17 cellular contexts compared by ENCODE assay signal in genomic region chr7:2468227-2468626, GRCh38. TPM values are rescaled to one million over a fixed set of nuclear protein-coding genes. Genes with fewer than 3 reads are reported as not detected.
DNase-seq lines count a peak whose midpoint lies in the region; ATAC-seq, FAIRE-seq and TF ChIP-seq lines count a peak whose summit lies in the region.
"Had no signal": no experiment of that assay in that cellular context is flagged by ENCODE, and none has a peak within 500 bp of the region (broad histone marks: within the 10 kb centered on the region; RNA-seq: fewer than 3 reads in every experiment).

No MANE protein-coding gene starts in this region.

- H3K9me3 Mint-ChIP-seq in natural killer cell treated with Interleukin-12 subunit alpha and Interleukin-12 subunit beta and Interleukin-15 and Interleukin-18, amount 100 ng/mL, for 72 hours: no peaks in the 10 kb centered on the region
- no peaks in the 10 kb centered on the region for H3K9me3 Mint-ChIP-seq in natural killer cell
- no peaks in the 10 kb centered on the region for H3K9me3 Mint-ChIP-seq in mesothelial cell of epicardium
- H3K9me3 Mint-ChIP-seq: CD8-positive, alpha-beta T cell had no signal

- peaks cover 10 to 12% of the 10 kb centered on the region in 2 donors for H3K27me3 Mint-ChIP-seq in natural killer cell treated with Interleukin-12 subunit alpha and Interleukin-12 subunit beta and Interleukin-15 and Interleukin-18, amount 100 ng/mL, for 72 hours
- peaks cover 7 to 9% of the 10 kb centered on the region in 2 donors for H3K27me3 Mint-ChIP-seq in natural killer cell (ENCODE audit: low read depth in 2 of 2)
- H3K27me3 Mint-ChIP-seq in T-helper 17 cell: peaks cover 11% of the 10 kb centered on the region
- H3K27me3 Mint-ChIP-seq in mesothelial cell of epicardium (ENCODE audit: low read depth): peaks cover 2% of the 10 kb centered on the region

- H3K36me3 Mint-ChIP-seq in natural killer cell treated with Interleukin-12 subunit alpha and Interleukin-12 subunit beta and Interleukin-15 and Interleukin-18, amount 100 ng/mL, for 72 hours: no peaks in the 10 kb centered on the region
- H3K36me3 Mint-ChIP-seq in natural killer cell (no peaks in the 10 kb centered on the region), T-helper 17 cell (ENCODE audit: low read depth) (no peaks in the 10 kb centered on the region), mesothelial cell of epicardium (no peaks in the 10 kb centered on the region)
- H3K36me3 Mint-ChIP-seq: CD14-positive monocyte; CD8-positive, alpha-beta T cell had no signal

- no peak for TF ChIP-seq CTCF in natural killer cell (IDR thresholded peaks at IDR 0.05)
- TF ChIP-seq CTCF in kidney (IDR thresholded peaks at IDR 0.05; ENCODE audit: borderline replicate concordance, extremely low read depth, insufficient read depth): no peak
- no peak for TF ChIP-seq CTCF in mesothelial cell of epicardium (IDR thresholded peaks at IDR 0.05; ENCODE audit: unreplicated experiment)

- no peak overlapping the region for H2BK12ac ChIP-seq in trophoblast cell (ENCODE audit: low read length)

- ATAC-seq in natural killer cell treated with Interleukin-12 subunit alpha and Interleukin-12 subunit beta and Interleukin-15 and Interleukin-18, amount 100 ng/mL, for 72 hours: peak in 1 of 2 donors; percentile 26
- ATAC-seq in natural killer cell: no peak
- ATAC-seq in T-helper 17 cell: no peak
- no peak for ATAC-seq in HG03039 (IDR thresholded peaks at IDR 0.05; ENCODE audit: unreplicated experiment)
- ATAC-seq in GM21737 (IDR thresholded peaks at IDR 0.05; ENCODE audit: unreplicated experiment): no peak

- H3K4me1 Mint-ChIP-seq in natural killer cell treated with Interleukin-12 subunit alpha and Interleukin-12 subunit beta and Interleukin-15 and Interleukin-18, amount 100 ng/mL, for 72 hours (ENCODE audit: low read depth in 2 of 2): peaks cover 5 to 11% of the 10 kb centered on the region in 2 donors
- H3K4me1 Mint-ChIP-seq in natural killer cell (peaks cover 5 to 6% of the 10 kb centered on the region in 2 donors), T-helper 17 cell (peaks cover 6% of the 10 kb centered on the region), mesothelial cell of epicardium (no peaks in the 10 kb centered on the region)

- H3K4me3 ChIP-seq in kidney (ENCODE audit: low read length in 2 of 2): no peak overlapping the region
- H3K4me3 ChIP-seq in trophoblast cell (ENCODE audit: low read depth, low read length): peak overlapping the region; percentile 51
- H3K4me3 ChIP-seq: A549, K562 had no signal

- H3K27ac Mint-ChIP-seq in natural killer cell treated with Interleukin-12 subunit alpha and Interleukin-12 subunit beta and Interleukin-15 and Interleukin-18, amount 100 ng/mL, for 72 hours: no peak overlapping the region
- H3K27ac Mint-ChIP-seq in natural killer cell (no peak overlapping the region), T-helper 17 cell (peak overlapping the region; percentile 49), mesothelial cell of epicardium (no peak overlapping the region)
- H3K27ac Mint-ChIP-seq: CD8-positive, alpha-beta T cell had no signal

- H3K4me1 ChIP-seq in kidney (ENCODE audit: control insufficient read depth in 1 of 2, insufficient read depth in 1 of 2, low read depth in 1 of 2, low read length in 2 of 2) (no peaks in the 10 kb centered on the region), trophoblast cell (ENCODE audit: control insufficient read depth in 1 of 2, insufficient read depth in 2 of 2, low read length in 2 of 2) (peaks cover 8 to 11% of the 10 kb centered on the region in 2 experiments)
- H3K4me1 ChIP-seq: Caco-2 had no signal

- H4K91ac ChIP-seq in trophoblast cell (ENCODE audit: low read depth, low read length): peak overlapping the region; percentile 45

- no peak overlapping the region for H4K8ac ChIP-seq in trophoblast cell (ENCODE audit: low read depth, low read length)

- no peak overlapping the region for H3K4me3 Mint-ChIP-seq in natural killer cell treated with Interleukin-12 subunit alpha and Interleukin-12 subunit beta and Interleukin-15 and Interleukin-18, amount 100 ng/mL, for 72 hours
- H3K4me3 Mint-ChIP-seq in natural killer cell (no peak overlapping the region), T-helper 17 cell (no peak overlapping the region), mesothelial cell of epicardium (no peak overlapping the region)
- H3K4me3 Mint-ChIP-seq: CD8-positive, alpha-beta T cell had no signal

- no peak overlapping the region for H2BK5ac ChIP-seq in trophoblast cell (ENCODE audit: low read depth, low read length, poor library complexity)

- H3K4ac ChIP-seq in trophoblast cell (ENCODE audit: low read depth, low read length): no peak overlapping the region

- FAIRE-seq in kidney (lab: Jason Lieb, UNC): no peak
- FAIRE-seq: A549 had no signal

- no peak overlapping the region for H3K18ac ChIP-seq in trophoblast cell (ENCODE audit: low read length)

- no peaks in the 10 kb centered on the region for H3K27me3 ChIP-seq in trophoblast cell (ENCODE audit: insufficient read depth, low read length)

- H3K27ac ChIP-seq in kidney (ENCODE audit: low read depth in 2 of 2, low read length in 2 of 2): no peak overlapping the region
- H3K27ac ChIP-seq in trophoblast cell (ENCODE audit: low read depth, low read length): no peak overlapping the region
- H3K27ac ChIP-seq: A549 had no signal

- no peak overlapping the region for H4K12ac ChIP-seq in trophoblast cell (ENCODE audit: low read depth, low read length)

- no peaks in the 10 kb centered on the region for H3K9me3 ChIP-seq in T-helper 17 cell (ENCODE audit: control insufficient read depth, low read length, poor library complexity, severe bottlenecking)
- no peaks in the 10 kb centered on the region for H3K9me3 ChIP-seq in kidney (ENCODE audit: control insufficient read depth in 1 of 2, low read length in 2 of 2)
- peaks cover 3% of the 10 kb centered on the region for H3K9me3 ChIP-seq in trophoblast cell (ENCODE audit: insufficient read depth, low read depth, low read length)
- H3K9me3 ChIP-seq: A549, Caco-2 had no signal

- H2BK120ac ChIP-seq in trophoblast cell (ENCODE audit: insufficient read depth, low read length, poor library complexity): peak overlapping the region; percentile 6

- no peak overlapping the region for H3K4me2 ChIP-seq in trophoblast cell (ENCODE audit: low read length)

- no peak overlapping the region for H3K14ac ChIP-seq in trophoblast cell (ENCODE audit: low read length)

- H3K23ac ChIP-seq in trophoblast cell (ENCODE audit: low read length): no peak overlapping the region

- peaks cover 5% of the 10 kb centered on the region for H3K79me1 ChIP-seq in trophoblast cell (ENCODE audit: low read length)

- peak; percentile 51 for DNase-seq in natural killer cell treated with Interleukin-12 subunit alpha and Interleukin-12 subunit beta and Interleukin-15 and Interleukin-18, amount 100 ng/mL, for 72 hours (ENCODE audit: low spot score)
- no peak for DNase-seq in natural killer cell
- no peak for DNase-seq in T-helper 17 cell
- peak; percentile 58 for DNase-seq in kidney
- no peak for DNase-seq in trophoblast cell
- DNase-seq in mesothelial cell of epicardium (ENCODE audit: low spot score in 2 of 2, unreplicated experiment in 2 of 2): no peak

- H3K36me3 ChIP-seq in kidney (ENCODE audit: control insufficient read depth in 1 of 2, insufficient read depth in 2 of 2, low read length in 2 of 2): no peaks in the 10 kb centered on the region
- H3K36me3 ChIP-seq in trophoblast cell (ENCODE audit: control insufficient read depth in 1 of 2, insufficient read depth in 2 of 2, low read length in 2 of 2): no peaks in the 10 kb centered on the region

- intact Hi-C loops in natural killer cell (cut with micrococcal nuclease): loop anchor here (10.0 kb wide), 1 partner anchor 223 kb away; the partner anchor contains the start of genes MRM2 and NUDT1
- intact Hi-C loops in kidney (cut with DNase I): no loop called here

- no peak overlapping the region for H3K9ac ChIP-seq in kidney (ENCODE audit: low read length in 2 of 2)
- no peak overlapping the region for H3K9ac ChIP-seq in trophoblast cell (ENCODE audit: low read length)

- H2AK5ac ChIP-seq in trophoblast cell (ENCODE audit: low read length): no peak overlapping the region

- H3K79me2 ChIP-seq in trophoblast cell (ENCODE audit: control insufficient read depth, insufficient read depth, low read length, poor library complexity): no peaks in the 10 kb centered on the region

- no peak overlapping the region for H2AFZ ChIP-seq in trophoblast cell (ENCODE audit: insufficient read depth, low read length, poor library complexity)

- WGBS in trophoblast cell (ENCODE audit: extremely low coverage, insufficient coverage, insufficient read length): no CpG with 5 or more reads among the region's 7 CpGs

RNA-seq across cellular contexts. Expression of gene GRIFIN, which starts 8.0 kb away (rescaled TPM):
- not detected for total RNA-seq in natural killer cell treated with Interleukin-12 subunit alpha and Interleukin-12 subunit beta and Interleukin-15 and Interleukin-18, amount 100 ng/mL, for 72 hours
- total RNA-seq in natural killer cell: not detected
- not detected for total RNA-seq in T-helper 17 cell
- not detected for total RNA-seq in kidney
- polyA plus RNA-seq in kidney (ENCODE audit: insufficient read depth, low read depth, low replicate concordance): not detected
- not detected in 2 replicates for polyA plus RNA-seq in trophoblast cell (2013)
- total RNA-seq in mesothelial cell of epicardium: not detected in 3 replicates
- total RNA-seq: Caco-2; CD8-positive, alpha-beta T cell; Daoy; H9; K562 had no signal
- polyA plus RNA-seq: A549, AG04450, BJ, CD14-positive monocyte, K562 had no signal

RNA-seq across cellular contexts. Expression of gene LFNG, which starts 51.3 kb away (rescaled TPM):
- total RNA-seq in natural killer cell treated with Interleukin-12 subunit alpha and Interleukin-12 subunit beta and Interleukin-15 and Interleukin-18, amount 100 ng/mL, for 72 hours: 100 to 1,000 TPM in 1 of 2 donors, 10 to 100 TPM in 1; 89.8 to 153 TPM
- total RNA-seq in natural killer cell (100 to 1,000 TPM; 140 to 191 (median 176) TPM), T-helper 17 cell (100 to 1,000 TPM; 110 to 116 TPM), kidney (18.4 TPM), mesothelial cell of epicardium (16.0 to 19.0 TPM (median 16.3 TPM) in 3 replicates)
- polyA plus RNA-seq in kidney (ENCODE audit: insufficient read depth, low read depth, low replicate concordance): 5.0 TPM
- polyA plus RNA-seq in trophoblast cell (2013): 4.9 and 5.3 TPM in 2 replicates

Comparison
In these comparisons a context has a peak if more than half of its experiments do, and no peak if none do; other contexts are left out.
1. DNase-seq: peak in natural killer cell treated with Interleukin-12 subunit alpha and Interleukin-12 subunit beta and Interleukin-15 and Interleukin-18, amount 100 ng/mL, for 72 hours (single experiment) and kidney (single experiment); none in natural killer cell (single experiment), T-helper 17 cell (0 of 3), trophoblast cell (0 of 2) and mesothelial cell of epicardium (0 of 2).